8 cellular contexts compared by ENCODE assay signal in the genomic region with DNA sequence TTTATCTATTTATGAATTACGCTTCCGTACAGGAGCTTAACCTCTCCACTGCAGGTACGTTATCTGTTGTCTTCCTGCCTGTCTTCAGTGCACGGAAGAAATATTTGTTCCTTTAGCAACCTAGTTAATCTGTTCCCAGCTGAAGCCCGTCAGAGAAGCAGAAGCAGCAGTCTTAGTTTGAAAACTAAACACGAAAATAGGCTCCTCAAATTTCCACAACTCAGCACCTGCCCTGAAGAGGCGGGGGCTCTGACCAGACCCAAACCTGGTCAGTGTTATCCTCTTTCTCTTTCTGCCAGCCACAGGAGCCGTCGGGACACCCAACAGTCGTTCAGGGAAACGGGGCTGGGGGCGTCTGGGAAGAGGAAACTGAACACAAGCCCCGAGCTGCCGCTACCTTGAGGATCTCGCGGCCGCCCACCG. TPM values are rescaled to one million over a fixed set of nuclear protein-coding genes. Genes with fewer than 3 reads are reported as not detected.
DNase-seq lines count a peak whose midpoint lies in the region; ATAC-seq and TF ChIP-seq lines count a peak whose summit lies in the region.

No MANE protein-coding gene starts in this region.

- peak overlapping the region; percentile 94 for H3K4me3 Mint-ChIP-seq in memory B cell

- H3K9me3 ChIP-seq in MG63 (no peaks in the 10 kb centered on the region), body of pancreas (no peaks in the 10 kb centered on the region)

- H3K4me3 ChIP-seq in MG63 (peak overlapping the region; percentile 95), body of pancreas (peak overlapping the region; percentile 49 to 50)

- peaks cover 32% of the 10 kb centered on the region for H3K4me1 ChIP-seq in body of pancreas

- peaks cover 51% of the 10 kb centered on the region for H3K36me3 ChIP-seq in MG63
- H3K36me3 ChIP-seq in body of pancreas (replicated peaks in 1 of 2; ENCODE audit: insufficient read depth in 1 of 2, low read depth in 2 of 2), result no peaks in the 10 kb centered on the region

- ATAC-seq in GM18498 (IDR thresholded peaks at IDR 0.05; ENCODE audit: unreplicated experiment), result peak; percentile 5
- peak; percentile 2 for ATAC-seq in GM21786 (IDR thresholded peaks at IDR 0.05; ENCODE audit: unreplicated experiment)
- ATAC-seq in body of pancreas, result peak; percentile 4
- no peak for ATAC-seq in memory B cell (ENCODE audit: low read depth)

- intact Hi-C loops in body of pancreas (cut with DNase I), result no loop called here

- no peak for TF ChIP-seq POLR2A in body of pancreas (IDR thresholded peaks at IDR 0.05)

- peaks cover 15% of the 10 kb centered on the region for H3K36me3 Mint-ChIP-seq in memory B cell

- H3K27me3 Mint-ChIP-seq in memory B cell, result no peaks in the 10 kb centered on the region

- peak overlapping the region; percentile 99 for H3K27ac Mint-ChIP-seq in memory B cell

- H3K9me3 Mint-ChIP-seq in memory B cell, result peaks cover 1% of the 10 kb centered on the region

- 0 to 1% methylated on average over 18 of the region's 18 CpGs for WGBS in body of pancreas, 2 donors

- H3K27ac ChIP-seq in body of pancreas, result peak overlapping the region; percentile 87 to 95 (median 94)

- no peaks in the 10 kb centered on the region for H3K27me3 ChIP-seq in MG63
- no peaks in the 10 kb centered on the region for H3K27me3 ChIP-seq in body of pancreas

- no peak for DNase-seq in MG63
- DNase-seq in body of pancreas, result no peak
- no peak for DNase-seq in memory B cell (ENCODE audit: low spot score in 2 of 2)
- DNase-seq in DMS153 treated with DMSO at 0.1 percent for 48 hours (lab: John Stamatoyannopoulos, UW; ENCODE audit: unreplicated experiment), result no peak
- DNase-seq in NOMO-1 treated with dmso at 0.1 percent for 144 hours (lab: John Stamatoyannopoulos, UW; ENCODE audit: unreplicated experiment), result no peak
- DNase-seq in NK-92 (lab: John Stamatoyannopoulos, UW; ENCODE audit: unreplicated experiment), result no peak

- H3K4me1 Mint-ChIP-seq in memory B cell, result peaks cover 21% of the 10 kb centered on the region

- TF ChIP-seq CTCF in body of pancreas (IDR thresholded peaks at IDR 0.05), result no peak

RNA-seq across cellular contexts. Expression of a gene that starts 0.4 kb away (rescaled TPM):
- 16.4 and 62.7 TPM in 2 replicates for total RNA-seq in MG63 (2014; rRNA removed; shearing (Covaris generic); ENCODE audit: low replicate concordance)
- total RNA-seq in body of pancreas, result 1 to 10 TPM; 2.0 to 4.2 TPM

RNA-seq across cellular contexts. Expression of a gene that starts 1.0 kb away (rescaled TPM):
- total RNA-seq in MG63 (2014; rRNA removed; shearing (Covaris generic); ENCODE audit: low replicate concordance), result 73.4 and 102 TPM in 2 replicates
- not detected for total RNA-seq in body of pancreas

RNA-seq across cellular contexts. Expression of a gene that starts 22.1 kb away (rescaled TPM):
- 134 and 208 TPM in 2 replicates for total RNA-seq in MG63 (2014; rRNA removed; shearing (Covaris generic); ENCODE audit: low replicate concordance)
- 100 to 1,000 TPM in 1 of 2 donors, 10 to 100 TPM in 1; 52.4 to 118 TPM for total RNA-seq in body of pancreas

RNA-seq across cellular contexts. Expression of a gene that starts 45.9 kb away (rescaled TPM):
- 36.8 and 90.5 TPM in 2 replicates for total RNA-seq in MG63 (2014; rRNA removed; shearing (Covaris generic); ENCODE audit: low replicate concordance)
- 10 to 100 TPM; 18.5 to 29.1 TPM for total RNA-seq in body of pancreas

Comparison
In these comparisons a context has a peak if more than half of its experiments do, and no peak if none do; other contexts are left out.
1. RNA of a gene that starts 1.0 kb away (total RNA-seq): 73.4 to 102 TPM in MG63; not detected in body of pancreas; every median in the first group is over 10 times any median in the second.